Comparison of ENCODE assay signal across 22 cellular contexts in genomic region chr7:14630048-14630447, GRCh38.
DNase-seq lines count a peak whose midpoint lies in the region; ATAC-seq and TF ChIP-seq lines count a peak whose summit lies in the region.
"Had no signal": no experiment of that assay in that cellular context is flagged by ENCODE, and none has a peak within 500 bp of the region (broad histone marks: within the 10 kb centered on the region; RNA-seq: fewer than 3 reads in every experiment).

No MANE protein-coding gene starts in this region.

- no peaks in the 10 kb centered on the region for H3K27me3 ChIP-seq in tibial artery
- H3K27me3 ChIP-seq: suprapubic skin had no signal

- H3K36me3 Mint-ChIP-seq in activated CD8-positive, alpha-beta T cell treated with anti-CD3 and anti-CD28 coated beads, Interleukin-2, amount 10 ng/mL, durations not matched to agents 7 days and 5 days (ENCODE audit: low read depth), result no peaks in the 10 kb centered on the region
- H3K36me3 Mint-ChIP-seq: CD8-positive, alpha-beta T cell had no signal

- peak; percentile 87 for DNase-seq in RPMI8226
- no peak for DNase-seq in tibial artery
- DNase-seq in activated CD8-positive, alpha-beta T cell treated with anti-CD3 and anti-CD28 coated beads, Interleukin-2, amount 10 ng/mL, durations not matched to agents 7 days and 5 days, result no peak
- no peak for DNase-seq in T-helper 9 cell
- DNase-seq: activated CD4-positive, alpha-beta T cell treated with anti-CD3 and anti-CD28 coated beads, Interleukin-2, amount 50 U/mL, for 1 hour; activated gamma-delta T cell treated with Interleukin-2 at 50 U/mL for 16 hours; caudate nucleus; CD8-positive, alpha-beta T cell; foreskin melanocyte; GOT3; Kasumi-1; kidney glomerular epithelial cell; mammary epithelial cell; NCI-H1105; NCI-H2081 treated with DMSO at 0.1 percent for 48 hours; NCI-H510A; nucleus accumbens; SHP77 treated with DMSO at 0.1 percent for 48 hours had no signal

- no peaks in the 10 kb centered on the region for H3K9me3 Mint-ChIP-seq in activated CD8-positive, alpha-beta T cell treated with anti-CD3 and anti-CD28 coated beads, Interleukin-2, amount 10 ng/mL, durations not matched to agents 7 days and 5 days (ENCODE audit: insufficient read depth)

- peak; percentile 83 for ATAC-seq in GM18517 (IDR thresholded peaks at IDR 0.05; ENCODE audit: unreplicated experiment)
- ATAC-seq in GM21526 (IDR thresholded peaks at IDR 0.05; ENCODE audit: low FRiP score, unreplicated experiment), result peak; percentile 55
- ATAC-seq in HG03095 (IDR thresholded peaks at IDR 0.05; ENCODE audit: unreplicated experiment), result peak; percentile 74
- ATAC-seq in activated CD8-positive, alpha-beta T cell treated with anti-CD3 and anti-CD28 coated beads, Interleukin-2, amount 10 ng/mL, durations not matched to agents 7 days and 5 days, result no peak
- ATAC-seq: CD8-positive, alpha-beta T cell had no signal

- H3K4me1 Mint-ChIP-seq in activated CD8-positive, alpha-beta T cell treated with anti-CD3 and anti-CD28 coated beads, Interleukin-2, amount 10 ng/mL, durations not matched to agents 7 days and 5 days (ENCODE audit: low read depth), result no peaks in the 10 kb centered on the region

- H3K36me3 ChIP-seq in tibial artery, result no peaks in the 10 kb centered on the region
- H3K36me3 ChIP-seq: suprapubic skin had no signal

- H3K4me1 ChIP-seq in tibial artery, result no peaks in the 10 kb centered on the region
- H3K4me1 ChIP-seq: suprapubic skin had no signal

- H3K4me3 Mint-ChIP-seq in activated CD8-positive, alpha-beta T cell treated with anti-CD3 and anti-CD28 coated beads, Interleukin-2, amount 10 ng/mL, durations not matched to agents 7 days and 5 days, result no peak overlapping the region
- H3K4me3 Mint-ChIP-seq: CD8-positive, alpha-beta T cell had no signal

- H3K9me3 ChIP-seq in tibial artery, result no peaks in the 10 kb centered on the region
- H3K9me3 ChIP-seq: suprapubic skin had no signal

- intact Hi-C loops in tibial artery (cut with DNase I; ENCODE audit: low total_unique reads), result no loop called here

- H3K27me3 Mint-ChIP-seq in activated CD8-positive, alpha-beta T cell treated with anti-CD3 and anti-CD28 coated beads, Interleukin-2, amount 10 ng/mL, durations not matched to agents 7 days and 5 days (ENCODE audit: low read depth), result no peaks in the 10 kb centered on the region

- TF ChIP-seq CTCF in tibial artery (IDR thresholded peaks at IDR 0.05), result no peak

- POLR2A ChIA-PET in activated CD8-positive, alpha-beta T cell treated with anti-CD3 and anti-CD28 coated beads, Interleukin-2, amount 10 ng/mL, durations not matched to agents 7 days and 5 days (lab: Charles Lee), result no interaction called here

- CTCF ChIA-PET in activated CD8-positive, alpha-beta T cell treated with anti-CD3 and anti-CD28 coated beads, Interleukin-2, amount 10 ng/mL, durations not matched to agents 7 days and 5 days (lab: Charles Lee), result no interaction called here

- H3K4me3 ChIP-seq in tibial artery, result no peak overlapping the region
- H3K4me3 ChIP-seq: suprapubic skin had no signal

- H3K27ac Mint-ChIP-seq in activated CD8-positive, alpha-beta T cell treated with anti-CD3 and anti-CD28 coated beads, Interleukin-2, amount 10 ng/mL, durations not matched to agents 7 days and 5 days, result no peak overlapping the region
- H3K27ac Mint-ChIP-seq: CD8-positive, alpha-beta T cell had no signal

- H3K27ac ChIP-seq in tibial artery, result no peak overlapping the region
- H3K27ac ChIP-seq: suprapubic skin had no signal
